ENCODE assay signal across 8 cellular contexts in the genomic region with DNA sequence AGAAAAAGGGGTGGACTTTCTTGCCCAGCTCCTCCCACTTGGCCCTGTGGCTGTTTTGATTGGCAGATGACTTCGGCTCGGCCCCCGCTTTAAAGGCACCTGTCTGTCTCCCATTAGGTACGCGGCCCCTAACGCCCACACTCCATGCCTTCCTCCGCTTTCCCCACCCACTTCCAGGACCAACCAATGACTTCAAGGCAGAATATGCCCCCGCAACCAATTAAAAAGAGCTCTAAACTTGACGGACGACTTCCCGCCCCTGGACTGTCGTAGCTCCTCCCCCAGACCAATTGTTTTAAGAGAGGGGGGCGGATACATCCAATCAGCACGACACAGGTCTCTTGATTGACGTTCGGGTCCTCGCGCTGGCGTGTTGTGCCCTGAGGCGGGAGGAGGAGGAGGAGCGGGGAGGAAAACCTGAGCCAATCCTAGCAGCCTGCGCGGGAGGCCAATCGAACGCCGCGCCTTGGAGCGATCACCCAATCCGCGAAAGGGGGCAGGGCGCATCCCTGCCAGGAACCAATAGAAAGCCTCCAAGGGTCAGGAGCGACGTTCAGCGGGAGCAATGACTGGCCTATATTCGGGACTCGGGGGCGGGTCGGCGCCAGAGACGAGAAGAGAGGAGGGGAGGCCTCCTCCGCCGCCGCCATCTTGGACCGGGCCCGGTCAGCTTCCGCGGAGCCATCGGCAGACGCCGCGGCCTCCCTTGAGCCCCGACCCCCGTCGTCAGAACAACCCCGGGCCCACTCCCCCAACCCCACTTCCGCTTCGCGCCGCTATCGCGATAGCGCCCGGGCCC. TPM values are rescaled to one million over a fixed set of nuclear protein-coding genes. Genes with fewer than 3 reads are reported as not detected.
DNase-seq lines count a peak whose midpoint lies in the region; ATAC-seq and TF ChIP-seq lines count a peak whose summit lies in the region.

A gene (plus strand): TSS at position 649 of the 799 bp plus-strand sequence. CDS start 5,217 bp downstream, outside the sequence.

- DNase-seq in NCI-H69 (lab: John Stamatoyannopoulos, UW): peak; percentile 100
- peak; percentile 100 for DNase-seq in activated CD4-positive, alpha-beta T cell treated with anti-CD3 and anti-CD28 coated beads, Interleukin-2, amount 10 ng/mL, durations not matched to agents 7 days and 5 days
- DNase-seq in coronary artery (ENCODE audit: low spot score): peak; percentile 100
- peak; percentile 95 to 97 for DNase-seq in stimulated activated CD4-positive, alpha-beta T cell treated with anti-CD3 and anti-CD28 coated beads, Interleukin-1b, Interleukin-23, amount 100 ng/mL, for 4 hours (ENCODE audit: low read depth in 2 of 2)

- peaks cover 32% of the 10 kb centered on the region for H3K4me1 Mint-ChIP-seq in activated CD4-positive, alpha-beta T cell treated with anti-CD3 and anti-CD28 coated beads, Interleukin-2, amount 10 ng/mL, durations not matched to agents 7 days and 5 days

- no peaks in the 10 kb centered on the region for H3K9me3 Mint-ChIP-seq in activated CD4-positive, alpha-beta T cell treated with anti-CD3 and anti-CD28 coated beads, Interleukin-2, amount 10 ng/mL, durations not matched to agents 7 days and 5 days

- H3K9me3 ChIP-seq in BLaER1: no peaks in the 10 kb centered on the region

- peak within 1 kb of the TSS; percentile 99 for H3K4me2 ChIP-seq in BLaER1

- peak within 1 kb of the TSS; percentile 93 for H3K27ac Mint-ChIP-seq in activated CD4-positive, alpha-beta T cell treated with anti-CD3 and anti-CD28 coated beads, Interleukin-2, amount 10 ng/mL, durations not matched to agents 7 days and 5 days

- peak within 1 kb of the TSS; percentile 100 for H3K9ac ChIP-seq in BLaER1

- peaks cover 43% of the 10 kb centered on the region for H4K20me1 ChIP-seq in BLaER1

- POLR2A ChIA-PET in activated CD4-positive, alpha-beta T cell treated with anti-CD3 and anti-CD28 coated beads, Interleukin-2, amount 10 ng/mL, durations not matched to agents 7 days and 5 days (lab: Charles Lee): interaction anchor here (0.6 to 1.8 kb wide), 5 partner anchors 12 to 1202 kb away, joined by 3 to 13 read pairs (median 3); a partner anchor contains a TSS

- ATAC-seq in GM19328 (IDR thresholded peaks at IDR 0.05; ENCODE audit: unreplicated experiment): peak; percentile 76
- ATAC-seq in HG03520 (IDR thresholded peaks at IDR 0.05; ENCODE audit: unreplicated experiment): peak; percentile 75

- H3K4me3 ChIP-seq in BLaER1 (peak within 1 kb of the TSS; percentile 97), coronary artery (peak within 1 kb of the TSS; percentile 97)

- CTCF ChIA-PET in activated CD4-positive, alpha-beta T cell treated with anti-CD3 and anti-CD28 coated beads, Interleukin-2, amount 10 ng/mL, durations not matched to agents 7 days and 5 days (lab: Charles Lee): interaction anchor here (0.8 to 1.5 kb wide), 6 partner anchors 17 to 270 kb away, joined by 3 to 10 read pairs (median 3); a partner anchor contains a TSS

- H3K36me3 Mint-ChIP-seq in activated CD4-positive, alpha-beta T cell treated with anti-CD3 and anti-CD28 coated beads, Interleukin-2, amount 10 ng/mL, durations not matched to agents 7 days and 5 days (ENCODE audit: low read depth): peaks cover 6% of the 10 kb centered on the region

- TF ChIP-seq CTCF in coronary artery (IDR thresholded peaks at IDR 0.05): no peak

- H3K27me3 Mint-ChIP-seq in activated CD4-positive, alpha-beta T cell treated with anti-CD3 and anti-CD28 coated beads, Interleukin-2, amount 10 ng/mL, durations not matched to agents 7 days and 5 days: no peaks in the 10 kb centered on the region

- peaks cover 45% of the 10 kb centered on the region for H3K36me3 ChIP-seq in BLaER1

- peak within 1 kb of the TSS; percentile 99 for H3K27ac ChIP-seq in BLaER1
- peak within 1 kb of the TSS; percentile 97 to 99 for H3K27ac ChIP-seq in coronary artery
- H3K27ac ChIP-seq in layer of hippocampus (ENCODE audit: low read depth, low read length): peak within 1 kb of the TSS; percentile 83

- peak within 1 kb of the TSS; percentile 80 for H3K4me3 Mint-ChIP-seq in activated CD4-positive, alpha-beta T cell treated with anti-CD3 and anti-CD28 coated beads, Interleukin-2, amount 10 ng/mL, durations not matched to agents 7 days and 5 days

- H3K27me3 ChIP-seq in BLaER1: no peaks in the 10 kb centered on the region
- no peaks in the 10 kb centered on the region for H3K27me3 ChIP-seq in layer of hippocampus (ENCODE audit: control insufficient read depth, insufficient read depth, low read length)

- peaks cover 48% of the 10 kb centered on the region for H3K4me1 ChIP-seq in BLaER1

RNA-seq across cellular contexts. Expression of the gene that starts here (rescaled TPM):
- 10 to 100 TPM; 63.7 to 64.8 TPM for total RNA-seq in activated CD4-positive, alpha-beta T cell treated with anti-CD3 and anti-CD28 coated beads, Interleukin-2, amount 10 ng/mL, durations not matched to agents 7 days and 5 days

Comparison
In these comparisons a context has a peak if more than half of its experiments do, and no peak if none do; other contexts are left out.
1. Peak in every context shown above with its lines: DNase-seq, ATAC-seq, H3K4me3 ChIP-seq and H3K27ac ChIP-seq.